20 cellular contexts compared by ENCODE assay signal in the genomic region with DNA sequence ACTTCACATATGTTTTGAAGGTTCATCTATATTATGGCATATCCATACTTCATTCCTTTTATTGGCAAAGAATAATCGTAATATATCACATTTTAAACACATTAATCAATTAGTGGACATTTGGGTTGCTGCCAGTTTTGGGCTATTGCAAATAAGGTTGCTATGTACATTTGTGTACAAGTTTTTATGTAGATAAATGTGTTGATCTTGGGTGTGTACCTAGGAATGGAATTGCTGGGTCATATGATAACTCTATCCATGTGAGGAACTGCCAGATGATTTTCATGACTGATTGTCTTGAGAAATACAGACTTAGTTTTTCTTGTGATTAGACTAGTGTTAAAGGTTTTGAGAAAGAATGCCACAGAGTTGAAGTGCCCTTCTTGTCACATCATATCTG.
A peak's percentile ranks its signal among the peaks of the same experiment; 100 is the strongest.
DNase-seq lines count a peak whose midpoint lies in the region; ATAC-seq, FAIRE-seq and TF ChIP-seq lines count a peak whose summit lies in the region.
"Had no signal": no experiment of that assay in that cellular context is flagged by ENCODE, and none has a peak within 500 bp of the region (broad histone marks: within the 10 kb centered on the region; RNA-seq: fewer than 3 reads in every experiment).

No MANE protein-coding gene starts in this region.

- no peak overlapping the region for H3K4me2 ChIP-seq in K562 (ENCODE audit: insufficient read depth, low read length)
- H3K4me2 ChIP-seq: A549 had no signal

- H2AFZ ChIP-seq in K562 (ENCODE audit: low read depth, low read length): no peak overlapping the region

- H3K36me3 ChIP-seq in K562 (ENCODE audit: control insufficient read depth, insufficient read depth, low read length) (peaks cover 13% of the 10 kb centered on the region; the same call in 1 of the 3 replicates), small intestine (ENCODE audit: control insufficient read depth in 2 of 2, insufficient read depth in 2 of 2, low read length in 2 of 2) (peaks cover 0 to 4% of the 10 kb centered on the region in 2 donors)

- ATAC-seq in K562: no peak
- ATAC-seq: A549; CD8-positive, alpha-beta T cell had no signal

- no peaks in the 10 kb centered on the region for H3K9me1 ChIP-seq in K562 (ENCODE audit: control insufficient read depth, insufficient read depth, low read length)

- POLR2A ChIA-PET in K562 (lab: Yijun Ruan, JAX): no interaction called here

- no peak overlapping the region for H3K4me3 Mint-ChIP-seq in HFFc6
- H3K4me3 Mint-ChIP-seq: CD14-positive monocyte; CD8-positive, alpha-beta T cell had no signal

- no peak overlapping the region for H3K27ac Mint-ChIP-seq in HFFc6
- H3K27ac Mint-ChIP-seq: CD14-positive monocyte; CD8-positive, alpha-beta T cell had no signal

- H3K4me1 ChIP-seq in K562 (replicated peaks in 1 of 2; ENCODE audit: control insufficient read depth in 2 of 2, insufficient read depth in 2 of 2, low read length in 2 of 2) (peaks cover 0 to 14% of the 10 kb centered on the region in 2 experiments; a peak in 3 of 5 replicates), small intestine (ENCODE audit: control insufficient read depth in 2 of 2, insufficient read depth in 1 of 2, low read depth in 1 of 2, low read length in 1 of 2) (no peaks in the 10 kb centered on the region)

- H3K9ac ChIP-seq in K562 (ENCODE audit: insufficient read depth in 1 of 2, low read depth in 2 of 2, low read length in 2 of 2): no peak overlapping the region

- H3K27me3 ChIP-seq in K562 (ENCODE audit: control insufficient read depth in 2 of 2, insufficient read depth in 2 of 2, low read length in 2 of 2): no peaks in the 10 kb centered on the region
- no peaks in the 10 kb centered on the region for H3K27me3 ChIP-seq in small intestine (ENCODE audit: control insufficient read depth in 2 of 2, insufficient read depth in 2 of 2, low read length in 2 of 2)

- in situ Hi-C loops in K562 (cut with MboI): no loop called here

- intact Hi-C loops in K562 (cut with micrococcal nuclease) (loop anchor here (10.0 kb wide), 1 partner anchor 123 kb away; a partner anchor contains a TSS), cardiac septum (cut with DNase I) (no loop called here)

- peaks cover 20% of the 10 kb centered on the region for H3K4me1 Mint-ChIP-seq in HFFc6 (ENCODE audit: low read depth)
- H3K4me1 Mint-ChIP-seq: CD14-positive monocyte had no signal

- TF ChIP-seq CTCF in HFFc6 (IDR thresholded peaks at IDR 0.05) (no peak), K562 (IDR thresholded peaks at IDR 0.05 in 2 of 3, conservative IDR thresholded peaks at IDR 0.05 in 1 of 3; ENCODE audit: insufficient read depth in 2 of 3, low read depth in 1 of 3, low read length in 3 of 3) (no peak), fibroblast of the aortic adventitia (IDR thresholded peaks at IDR 0.05; ENCODE audit: insufficient read depth, low read length) (no peak)

- no peaks in the 10 kb centered on the region for H3K36me3 Mint-ChIP-seq in HFFc6 (ENCODE audit: low read depth)
- H3K36me3 Mint-ChIP-seq: CD14-positive monocyte had no signal

- no peaks in the 10 kb centered on the region for H3K9me3 ChIP-seq in K562 (replicated peaks; ENCODE audit: control insufficient read depth, insufficient read depth, low read depth, low read length)
- H3K9me3 ChIP-seq in small intestine (ENCODE audit: control insufficient read depth, low read depth): no peaks in the 10 kb centered on the region
- H3K9me3 ChIP-seq: A549 had no signal

- no TSS peak for BruUV-seq in K562 (replicated peaks; lab: Mats Ljungman, UMichigan)

- no peaks in the 10 kb centered on the region for H4K20me1 ChIP-seq in K562 (replicated peaks; ENCODE audit: control insufficient read depth, insufficient read depth, low read length)

- TF ChIP-seq POLR2A in K562 (conservative IDR thresholded peaks at IDR 0.05) (no peak), GM12891 (IDR thresholded peaks at IDR 0.05; ENCODE audit: low read depth, low read length) (no peak)

- H3K4me3 ChIP-seq in K562 (no peak overlapping the region), fibroblast of the aortic adventitia (ENCODE audit: low read depth, low read length) (no peak overlapping the region), small intestine (ENCODE audit: low read depth in 1 of 2, low read length in 2 of 2) (no peak overlapping the region)
- H3K4me3 ChIP-seq: A549 had no signal

- H3K27me3 Mint-ChIP-seq in HFFc6 (ENCODE audit: insufficient read depth): no peaks in the 10 kb centered on the region; the same call in 1 of the 2 replicates

- H3K79me2 ChIP-seq in K562 (ENCODE audit: control insufficient read depth, insufficient read depth, low read length): no peaks in the 10 kb centered on the region

- peak; percentile 10 for DNase-seq in HFFc6
- no peak for DNase-seq in K562 (ENCODE audit: extremely low read depth in 1 of 4, low spot score in 3 of 4)
- DNase-seq in fibroblast of the aortic adventitia (ENCODE audit: low read depth): peak; percentile 25
- peak; percentile 25 for DNase-seq in small intestine
- DNase-seq in urothelium cell line (ENCODE audit: low spot score): no peak
- no peak for DNase-seq in cardiac septum (ENCODE audit: low spot score)
- DNase-seq in GOT3 (lab: John Stamatoyannopoulos, UW): no peak
- no peak for DNase-seq in GM12891 (ENCODE audit: insufficient read length, low spot score)
- DNase-seq: CD8-positive, alpha-beta T cell; COR-L47; DMS153; DMS79 treated with DMSO at 0.1 percent for 48 hours; EL; H7; IMR-90 had no signal

- TF ChIP-seq RAD21 in K562 (CRISPR knock-in tag; conservative IDR thresholded peaks at IDR 0.05 in 1 of 2, IDR thresholded peaks at IDR 0.05 in 1 of 2): no peak

- 36% methylated on average over 1 of the region's 1 CpG for WGBS in K562 (ENCODE audit: insufficient coverage, low coverage, missing lambda C conversion rate)
- WGBS in small intestine, 3 donors: 8 to 72% (median 24%) methylated on average over 1 of the region's 1 CpG

- CTCF ChIA-PET in K562 (lab: Yijun Ruan, JAX; ENCODE audit: low intra/inter-chr PET ratio): no interaction called here

- FAIRE-seq in K562 (lab: Jason Lieb, UNC) (no peak), small intestine (lab: Jason Lieb, UNC) (no peak), urothelium cell line (lab: Jason Lieb, UNC) (no peak), GM12891 (lab: Jason Lieb, UNC) (no peak)
- FAIRE-seq: D721Med, G401.6, GM12892 had no signal

- no peak overlapping the region for H3K27ac ChIP-seq in K562 (ENCODE audit: extremely low read depth, low read depth, low read length)
- H3K27ac ChIP-seq in small intestine (ENCODE audit: low read depth in 1 of 2, low read length in 1 of 2): no peak overlapping the region
- H3K27ac ChIP-seq: A549 had no signal

- no peak for TF ChIP-seq EP300 in K562 (IDR thresholded peaks at IDR 0.05; ENCODE audit: low read length)

- H3K9me3 Mint-ChIP-seq in HFFc6: no peaks in the 10 kb centered on the region
- H3K9me3 Mint-ChIP-seq: CD14-positive monocyte; CD8-positive, alpha-beta T cell had no signal

TF ChIP-seq in K562, 482 proteins besides CTCF, POLR2A, EP300 and RAD21:
- TF ChIP-seq ZNF778 (CRISPR knock-in tag; IDR thresholded peaks at IDR 0.05) (no peak), FOXJ2 (tag; IDR thresholded peaks at IDR 0.05) (peak; percentile 97), HCFC1 (IDR thresholded peaks at IDR 0.05; ENCODE audit: low read depth, low read length) (no peak)

TF ChIP-seq in GM12891, 5 proteins besides CTCF, POLR2A, EP300 and RAD21:
- TF ChIP-seq SPI1 (IDR thresholded peaks at IDR 0.05; ENCODE audit: low read depth, low read length): no peak
- no peak for TF ChIP-seq POLR2AphosphoS5 (IDR thresholded peaks at IDR 0.05; ENCODE audit: low read depth, low read length)
- TF ChIP-seq PAX5 (IDR thresholded peaks at IDR 0.05; ENCODE audit: insufficient read depth, low read length, severe bottlenecking): no peak
- TF ChIP-seq TAF1 (IDR thresholded peaks at IDR 0.05; ENCODE audit: low read depth, low read length): no peak
- no peak for TF ChIP-seq POU2F2 (IDR thresholded peaks at IDR 0.05; ENCODE audit: low read depth, low read length)
TF ChIP-seq in GM12891: peak in this region for 0.

Comparison
In these comparisons a context has a peak if more than half of its experiments do, and no peak if none do; other contexts are left out.
1. DNase-seq: peak in HFFc6 (single experiment), fibroblast of the aortic adventitia (single experiment) and small intestine (single experiment); none in K562 (0 of 4), urothelium cell line (single experiment), cardiac septum (single experiment), GOT3 (single experiment) and GM12891 (single experiment).